In the genomic region with DNA sequence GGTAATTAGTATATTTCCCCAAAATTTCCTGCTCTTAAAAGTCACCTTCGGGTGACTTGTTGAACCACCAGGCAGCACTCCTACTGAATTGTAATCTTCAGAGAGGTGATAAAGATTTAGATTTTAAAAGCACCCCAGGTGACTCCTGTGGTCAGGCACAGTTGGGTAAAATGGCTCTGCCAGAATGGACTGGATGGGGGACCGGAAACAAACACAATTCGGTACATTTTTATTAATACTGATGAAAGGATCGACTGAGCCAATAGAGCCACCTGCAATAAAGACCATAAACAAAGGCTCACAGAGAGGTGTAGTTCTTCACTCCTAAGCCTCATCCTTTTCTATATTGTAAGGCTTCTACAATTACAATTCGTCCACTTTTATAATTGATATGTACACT, we compare ENCODE assay signal across 1 cellular context.
TF ChIP-seq lines count a peak whose summit lies in the region.

No MANE protein-coding gene starts in this region.

TF ChIP-seq in endothelial cell of umbilical vein, 7 proteins besides CTCF, POLR2A, EP300 and RAD21:
- TF ChIP-seq, protein P1, sequence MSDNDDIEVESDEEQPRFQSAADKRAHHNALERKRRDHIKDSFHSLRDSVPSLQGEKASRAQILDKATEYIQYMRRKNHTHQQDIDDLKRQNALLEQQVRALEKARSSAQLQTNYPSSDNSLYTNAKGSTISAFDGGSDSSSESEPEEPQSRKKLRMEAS (IDR thresholded peaks at IDR 0.05; ENCODE audit: insufficient read depth, insufficient read length) = no peak
- TF ChIP-seq POLR2AphosphoS5 (IDR thresholded peaks at IDR 0.05; ENCODE audit: insufficient read depth, low read depth, low read length) (no peak), FOS (IDR thresholded peaks at IDR 0.05; ENCODE audit: borderline replicate concordance, insufficient read depth, low read length) (no peak), EZH2 (IDR thresholded peaks at IDR 0.05; ENCODE audit: borderline replicate concordance, low read depth, low read length, severe bottlenecking) (no peak), GATA2 (IDR thresholded peaks at IDR 0.05; ENCODE audit: insufficient read depth, insufficient read length, low read depth, low read length) (no peak), JUN (IDR thresholded peaks at IDR 0.05; ENCODE audit: borderline replicate concordance, insufficient read depth, insufficient read length, low read depth) (no peak), MYC (IDR thresholded peaks at IDR 0.05; ENCODE audit: low read depth, low read length) (no peak)
